ENCODE assay signal across 8 cellular contexts in the genomic region with DNA sequence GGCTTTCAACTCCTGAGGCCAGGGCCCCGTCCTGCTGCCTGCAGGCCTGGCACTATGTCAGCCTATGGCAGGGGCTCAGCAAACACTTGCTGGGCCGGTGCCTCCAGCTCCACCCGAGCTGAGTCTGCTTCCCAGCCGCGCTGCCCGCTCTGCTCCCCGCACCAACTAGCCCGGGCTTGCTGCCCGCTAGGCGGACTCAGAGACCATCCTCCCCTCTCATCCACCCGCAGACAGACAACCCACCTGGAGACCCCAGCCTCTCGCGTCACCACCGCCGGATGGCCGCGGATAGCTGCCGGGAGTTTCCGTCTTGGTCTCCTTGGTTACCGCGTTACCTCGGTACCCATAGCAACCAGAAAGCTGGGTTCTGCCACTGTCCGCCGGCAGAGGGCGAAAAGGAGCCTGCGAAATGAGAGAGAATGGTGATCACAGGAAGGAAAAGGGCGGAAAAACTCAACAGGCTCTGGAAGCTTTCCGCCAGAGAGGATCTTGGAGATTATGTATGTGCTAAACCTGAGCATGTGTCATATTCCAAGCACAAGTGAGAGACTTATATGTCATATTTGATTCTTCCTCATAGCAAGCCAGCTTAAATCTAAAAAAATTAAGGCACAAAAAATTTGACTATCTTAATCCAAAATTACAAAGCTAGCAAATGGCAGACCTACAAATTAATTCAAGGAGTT. TPM values are rescaled to one million over a fixed set of nuclear protein-coding genes. Genes with fewer than 3 reads are reported as not detected.
DNase-seq lines count a peak whose midpoint lies in the region; ATAC-seq, FAIRE-seq and TF ChIP-seq lines count a peak whose summit lies in the region.

A gene with protein sequence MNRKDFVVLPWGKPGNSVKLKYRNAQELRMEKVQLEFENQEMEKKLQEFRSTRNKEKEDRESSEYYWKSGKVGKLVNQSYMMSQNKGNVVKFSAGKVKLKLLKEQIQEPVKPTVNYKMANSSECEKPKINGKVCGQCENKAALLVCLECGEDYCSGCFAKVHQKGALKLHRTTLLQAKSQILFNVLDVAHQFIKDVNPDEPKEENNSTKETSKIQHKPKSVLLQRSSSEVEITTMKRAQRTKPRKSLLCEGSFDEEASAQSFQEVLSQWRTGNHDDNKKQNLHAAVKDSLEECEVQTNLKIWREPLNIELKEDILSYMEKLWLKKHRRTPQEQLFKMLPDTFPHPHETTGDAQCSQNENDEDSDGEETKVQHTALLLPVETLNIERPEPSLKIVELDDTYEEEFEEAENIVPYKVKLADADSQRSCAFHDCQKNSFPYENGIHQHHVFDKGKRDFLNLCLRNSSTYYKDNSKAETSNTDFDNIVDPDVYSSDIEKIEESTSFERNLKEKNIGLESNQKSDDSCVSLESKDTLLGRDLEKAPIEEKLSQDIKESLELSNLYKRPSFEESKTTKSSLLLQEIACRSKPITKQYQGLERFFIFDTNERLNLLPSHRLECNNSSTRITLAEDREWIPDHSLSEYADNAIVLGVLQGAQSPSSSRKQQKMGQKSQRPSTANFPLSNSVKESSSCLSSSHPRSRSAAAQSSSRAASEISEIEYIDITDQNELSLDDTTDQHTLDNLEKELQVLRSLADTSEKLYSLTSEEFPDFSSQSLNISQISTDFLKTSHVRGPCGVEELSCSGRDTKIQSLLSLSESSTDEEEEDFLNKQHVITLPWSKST (minus strand): TSS at position 294 of the 686 bp plus-strand sequence. CDS start 7,396 bp downstream, outside the sequence.

- no peak within 1 kb of the TSS for H3K27ac ChIP-seq in kidney (ENCODE audit: low read depth in 2 of 2, low read length in 2 of 2)

- H3K9me3 ChIP-seq in kidney (ENCODE audit: control insufficient read depth in 1 of 2, low read length in 2 of 2) = no peaks in the 10 kb centered on the region

- H3K4me3 ChIP-seq in AG04449 (ENCODE audit: low read depth, low read length) = peak within 1 kb of the TSS; percentile 54
- peak within 1 kb of the TSS; percentile 58 to 69 for H3K4me3 ChIP-seq in kidney (ENCODE audit: low read length in 2 of 2)

- ATAC-seq in GM18909 (IDR thresholded peaks at IDR 0.05; ENCODE audit: poor library complexity, unreplicated experiment) (peak; percentile 100), HG03196 (IDR thresholded peaks at IDR 0.05; ENCODE audit: unreplicated experiment) (peak; percentile 100)
- peak; percentile 81 for ATAC-seq in central memory CD8-positive, alpha-beta T cell (replicated peaks; ENCODE audit: extremely low read depth, poor library complexity, severe bottlenecking)

- H3K36me3 Mint-ChIP-seq in central memory CD8-positive, alpha-beta T cell (ENCODE audit: insufficient read depth) = no peaks in the 10 kb centered on the region

- DNase-seq in AG04449 (ENCODE audit: low read depth, low spot score) (no peak), NCI-H226 (peak; percentile 45), kidney (peak; percentile 89)
- DNase-seq in activated CD4-positive, CD25-positive, alpha-beta regulatory T cell (lab: John Stamatoyannopoulos, UW) = peak; percentile 48 to 70 (median 53)
- peak; percentile 69 to 74 for DNase-seq in central memory CD8-positive, alpha-beta T cell (ENCODE audit: low spot score in 2 of 2)
- DNase-seq in stimulated activated CD4-positive, alpha-beta T cell treated with anti-CD3 and anti-CD28 coated beads, Interleukin-15, amount 100 ng/mL, for 48 hours (ENCODE audit: low read depth in 2 of 2) = peak; percentile 68 to 76

- intact Hi-C loops in kidney (cut with DNase I) = no loop called here

- CTCF ChIA-PET in AG04449 (lab: Yijun Ruan, JAX) = interaction anchor here (0.6 to 4.8 kb wide), 11 partner anchors 9 to 501 kb away, joined by 3 to 28 read pairs (median 5); no protein-coding TSS in a partner anchor

- H3K4me1 ChIP-seq in kidney (ENCODE audit: control insufficient read depth in 1 of 2, insufficient read depth in 1 of 2, low read depth in 1 of 2, low read length in 2 of 2) = no peaks in the 10 kb centered on the region

- H3K36me3 ChIP-seq in kidney (ENCODE audit: control insufficient read depth in 1 of 2, insufficient read depth in 2 of 2, low read length in 2 of 2) = no peaks in the 10 kb centered on the region

- no peaks in the 10 kb centered on the region for H3K9me3 Mint-ChIP-seq in central memory CD8-positive, alpha-beta T cell

- TF ChIP-seq CTCF in AG04449 (IDR thresholded peaks at IDR 0.05; ENCODE audit: insufficient read depth, low read length, missing control alignments) (peak; percentile 79), kidney (IDR thresholded peaks at IDR 0.05; ENCODE audit: borderline replicate concordance, extremely low read depth, insufficient read depth) (peak; percentile 92)

- FAIRE-seq in kidney (lab: Jason Lieb, UNC) = no peak

- H3K27ac Mint-ChIP-seq in central memory CD8-positive, alpha-beta T cell (ENCODE audit: low read depth) = peak within 1 kb of the TSS; percentile 81

- peak within 1 kb of the TSS; percentile 66 for H3K4me3 Mint-ChIP-seq in central memory CD8-positive, alpha-beta T cell

- H3K4me1 Mint-ChIP-seq in central memory CD8-positive, alpha-beta T cell = peaks cover 10% of the 10 kb centered on the region

- POLR2A ChIA-PET in AG04449 (lab: Yijun Ruan, JAX) = no interaction called here

- no peaks in the 10 kb centered on the region for H3K27me3 Mint-ChIP-seq in central memory CD8-positive, alpha-beta T cell

- no peak within 1 kb of the TSS for H3K9ac ChIP-seq in kidney (ENCODE audit: low read length in 2 of 2)

RNA-seq across cellular contexts. Expression of the gene that starts here (rescaled TPM):
- 1.2 TPM for total RNA-seq in kidney
- polyA plus RNA-seq in kidney (ENCODE audit: insufficient read depth, low read depth, low replicate concordance) = 0.73 TPM
